ENCODE assay signal across 1 cellular context in the genomic region with DNA sequence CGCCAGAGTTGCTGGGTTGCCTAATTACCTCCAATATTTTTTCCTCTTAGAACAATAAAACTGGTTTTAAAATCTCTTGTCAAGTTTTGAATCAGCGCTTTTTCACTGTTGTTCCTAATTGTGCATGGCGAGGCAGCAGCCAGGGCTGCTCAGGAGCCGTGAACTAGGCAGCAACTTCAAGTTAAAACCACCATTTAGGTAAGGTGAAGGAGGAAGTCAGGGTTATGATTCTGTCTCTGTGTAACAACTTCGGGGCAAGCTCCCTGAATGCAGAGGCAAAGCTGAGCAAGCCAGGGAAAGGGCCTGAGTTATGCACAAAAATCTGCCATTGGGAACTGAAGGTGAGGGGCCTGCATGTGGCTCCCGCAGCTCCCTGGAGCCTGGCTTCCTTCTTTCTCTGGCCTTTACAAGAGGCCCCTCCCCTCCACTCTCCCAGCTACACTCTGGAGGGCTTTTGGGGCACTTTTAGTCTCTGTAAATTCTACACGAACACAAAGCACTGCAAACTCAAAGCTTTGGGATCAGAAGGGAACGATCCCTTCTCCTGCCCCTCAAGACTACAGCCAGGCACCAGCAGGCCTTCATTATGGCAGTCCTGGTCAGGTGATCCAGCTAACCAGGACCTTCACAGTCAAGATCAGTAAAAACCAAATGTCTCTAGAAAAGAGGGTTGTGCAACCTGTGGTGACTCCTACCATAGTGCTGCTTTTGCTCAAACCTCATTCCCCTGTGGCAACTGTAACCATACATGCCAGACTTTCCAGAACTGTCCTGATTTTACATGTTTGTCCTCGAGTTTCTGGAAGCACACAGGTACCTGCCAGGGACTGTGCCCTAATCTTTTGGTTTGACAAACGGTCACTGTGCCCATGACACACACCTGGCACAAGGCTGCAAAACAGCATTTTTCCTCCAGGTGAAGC.
TF ChIP-seq lines count a peak whose summit lies in the region.

No MANE protein-coding gene starts in this region.

TF ChIP-seq in SK-N-SH treated with all-trans-retinoic acid at 6 μM for 48 hours, 23 proteins besides CTCF, POLR2A, EP300 and RAD21 (continued from another document):
- TF ChIP-seq, protein P1, sequence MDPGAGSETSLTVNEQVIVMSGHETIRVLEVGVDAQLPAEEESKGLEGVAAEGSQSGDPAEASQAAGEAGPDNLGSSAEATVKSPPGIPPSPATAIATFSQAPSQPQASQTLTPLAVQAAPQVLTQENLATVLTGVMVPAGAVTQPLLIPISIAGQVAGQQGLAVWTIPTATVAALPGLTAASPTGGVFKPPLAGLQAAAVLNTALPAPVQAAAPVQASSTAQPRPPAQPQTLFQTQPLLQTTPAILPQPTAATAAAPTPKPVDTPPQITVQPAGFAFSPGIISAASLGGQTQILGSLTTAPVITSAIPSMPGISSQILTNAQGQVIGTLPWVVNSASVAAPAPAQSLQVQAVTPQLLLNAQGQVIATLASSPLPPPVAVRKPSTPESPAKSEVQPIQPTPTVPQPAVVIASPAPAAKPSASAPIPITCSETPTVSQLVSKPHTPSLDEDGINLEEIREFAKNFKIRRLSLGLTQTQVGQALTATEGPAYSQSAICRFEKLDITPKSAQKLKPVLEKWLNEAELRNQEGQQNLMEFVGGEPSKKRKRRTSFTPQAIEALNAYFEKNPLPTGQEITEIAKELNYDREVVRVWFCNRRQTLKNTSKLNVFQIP (CRISPR knock-in tag; IDR thresholded peaks at IDR 0.05; ENCODE audit: borderline replicate concordance, low read depth): no peak
- TF ChIP-seq GLIS3 (CRISPR knock-in tag; IDR thresholded peaks at IDR 0.05) (no peak), BACH2 (CRISPR knock-in tag; IDR thresholded peaks at IDR 0.05; ENCODE audit: borderline replicate concordance) (no peak)
- TF ChIP-seq, protein P2, sequence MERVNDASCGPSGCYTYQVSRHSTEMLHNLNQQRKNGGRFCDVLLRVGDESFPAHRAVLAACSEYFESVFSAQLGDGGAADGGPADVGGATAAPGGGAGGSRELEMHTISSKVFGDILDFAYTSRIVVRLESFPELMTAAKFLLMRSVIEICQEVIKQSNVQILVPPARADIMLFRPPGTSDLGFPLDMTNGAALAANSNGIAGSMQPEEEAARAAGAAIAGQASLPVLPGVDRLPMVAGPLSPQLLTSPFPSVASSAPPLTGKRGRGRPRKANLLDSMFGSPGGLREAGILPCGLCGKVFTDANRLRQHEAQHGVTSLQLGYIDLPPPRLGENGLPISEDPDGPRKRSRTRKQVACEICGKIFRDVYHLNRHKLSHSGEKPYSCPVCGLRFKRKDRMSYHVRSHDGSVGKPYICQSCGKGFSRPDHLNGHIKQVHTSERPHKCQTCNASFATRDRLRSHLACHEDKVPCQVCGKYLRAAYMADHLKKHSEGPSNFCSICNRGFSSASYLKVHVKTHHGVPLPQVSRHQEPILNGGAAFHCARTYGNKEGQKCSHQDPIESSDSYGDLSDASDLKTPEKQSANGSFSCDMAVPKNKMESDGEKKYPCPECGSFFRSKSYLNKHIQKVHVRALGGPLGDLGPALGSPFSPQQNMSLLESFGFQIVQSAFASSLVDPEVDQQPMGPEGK (CRISPR knock-in tag; IDR thresholded peaks at IDR 0.05; ENCODE audit: borderline replicate concordance): no peak
